ENCODE assay signal across 18 cellular contexts in genomic region chr22:17954860-17955587, GRCh38.
DNase-seq lines count a peak whose midpoint lies in the region; ATAC-seq and TF ChIP-seq lines count a peak whose summit lies in the region.
"Had no signal": no experiment of that assay in that cellular context is flagged by ENCODE, and none has a peak within 500 bp of the region (broad histone marks: within the 10 kb centered on the region; RNA-seq: fewer than 3 reads in every experiment).

No MANE protein-coding gene starts in this region.

- no peak overlapping the region for H4K8ac ChIP-seq in H9 (replicated peaks; ENCODE audit: insufficient read length, low read depth, low read length)

- no peak overlapping the region for H4K91ac ChIP-seq in H9 (ENCODE audit: insufficient read length, low read depth, low read length)

- no peak overlapping the region for H2BK120ac ChIP-seq in H9 (ENCODE audit: low read depth, low read length, poor library complexity, severe bottlenecking)

- no peak overlapping the region for H2AFZ ChIP-seq in H9 (ENCODE audit: low read length)

- no peaks in the 10 kb centered on the region for H3K9me3 Mint-ChIP-seq in H9
- no peaks in the 10 kb centered on the region for H3K9me3 Mint-ChIP-seq in WTC11
- H3K9me3 Mint-ChIP-seq: activated CD4-positive, alpha-beta T cell treated with anti-CD3 and anti-CD28 coated beads, Interleukin-2, amount 10 ng/mL, durations not matched to agents 7 days and 5 days had no signal

- POLR2A ChIA-PET in WTC11 (lab: Charles Lee) = no interaction called here

- no CpG with 5 or more reads among the region's 8 CpGs for WGBS in H9 (ENCODE audit: extremely low coverage, insufficient read length, low lambda C conversion rate)
- 74% methylated on average over 8 of the region's 8 CpGs for WGBS in liver
- 86 to 89% methylated on average over 8 of the region's 8 CpGs for WGBS in aorta, 2 donors

- H3K27ac Mint-ChIP-seq in H9 = no peak overlapping the region
- H3K27ac Mint-ChIP-seq in WTC11 = 0 out of 2 replicates have a peak overlapping the region, but pooled peaks have one; percentile 8
- H3K27ac Mint-ChIP-seq: activated CD4-positive, alpha-beta T cell treated with anti-CD3 and anti-CD28 coated beads, Interleukin-2, amount 10 ng/mL, durations not matched to agents 7 days and 5 days had no signal

- no peak for DNase-seq in H9
- DNase-seq in WTC11 (ENCODE audit: low spot score) = no peak
- peak; percentile 36 for DNase-seq in sciatic nerve (ENCODE audit: low spot score)
- no peak for DNase-seq in SW 1271 (lab: John Stamatoyannopoulos, UW)
- DNase-seq in iPS-NIHi7 (ENCODE audit: extremely low spot score) = no peak
- DNase-seq in aorta = no peak
- DNase-seq: activated CD4-positive, alpha-beta T cell treated with anti-CD3 and anti-CD28 coated beads, Interleukin-2, amount 10 ng/mL, durations not matched to agents 7 days and 5 days; activated CD8-positive, alpha-beta memory T cell treated with anti-CD3 and anti-CD28 coated beads, Interleukin-2, amount 50 U/mL, for 4 hours; AML-193; gastrocnemius medialis; midbrain; NCI-H1436 treated with DMSO at 0.1 percent for 48 hours; NCI-H226; stimulated activated CD4-positive, alpha-beta T cell treated with anti-CD3 and anti-CD28 coated beads, Interleukin-15, amount 100 ng/mL, for 24 hours had no signal

- H4K5ac ChIP-seq in H9 (ENCODE audit: insufficient read length, low read depth, low read length) = no peak overlapping the region

- no peak overlapping the region for H3K4me2 ChIP-seq in H9 (ENCODE audit: insufficient read depth, insufficient read length, low read length)

- H4K20me1 ChIP-seq in H9 (ENCODE audit: control insufficient read depth, insufficient read depth, insufficient read length) = no peaks in the 10 kb centered on the region

- H3K9me3 ChIP-seq in H9 (ENCODE audit: control insufficient read depth, low read depth, low read length) (no peaks in the 10 kb centered on the region), liver (ENCODE audit: control insufficient read depth in 4 of 4, low read length in 3 of 4) (no peaks in the 10 kb centered on the region), aorta (ENCODE audit: control insufficient read depth, low read length) (no peaks in the 10 kb centered on the region)
- H3K9me3 ChIP-seq: gastrocnemius medialis, neutrophil, thoracic aorta had no signal

- H3K4me1 Mint-ChIP-seq in H9 (peaks cover 17 to 38% of the 10 kb centered on the region in 2 experiments), WTC11 (peaks cover 10% of the 10 kb centered on the region)
- H3K4me1 Mint-ChIP-seq: activated CD4-positive, alpha-beta T cell treated with anti-CD3 and anti-CD28 coated beads, Interleukin-2, amount 10 ng/mL, durations not matched to agents 7 days and 5 days had no signal

- H3K4me3 Mint-ChIP-seq in H9 = no peak overlapping the region
- no peak overlapping the region for H3K4me3 Mint-ChIP-seq in WTC11
- H3K4me3 Mint-ChIP-seq: activated CD4-positive, alpha-beta T cell treated with anti-CD3 and anti-CD28 coated beads, Interleukin-2, amount 10 ng/mL, durations not matched to agents 7 days and 5 days had no signal

- H3K23ac ChIP-seq in H9 (ENCODE audit: insufficient read length, low read depth, low read length) = no peak overlapping the region

- intact Hi-C loops in sciatic nerve (cut with DNase I) = no loop called here
- intact Hi-C loops in aorta (cut with DNase I) = no loop called here

- no peak overlapping the region for H3K18ac ChIP-seq in H9 (ENCODE audit: insufficient read length, low read depth, low read length)

- ATAC-seq in WTC11 (no peak; the same call in 1 of the 2 replicates), sciatic nerve (no peak), aorta (ENCODE audit: low FRiP score) (no peak)
- ATAC-seq: gastrocnemius medialis had no signal

- no peak overlapping the region for H2BK15ac ChIP-seq in H9 (ENCODE audit: low read depth, low read length)

- H3K9ac ChIP-seq in H9 (ENCODE audit: extremely low read depth, insufficient read length, low read length) = no peak overlapping the region
- no peak overlapping the region for H3K9ac ChIP-seq in liver (ENCODE audit: low read depth in 1 of 2, low read length in 2 of 2)

- 0 out of 2 replicates have a peak, but pooled peaks cover 3% of the 10 kb centered on the region for H3K4me1 ChIP-seq in H9 (ENCODE audit: insufficient read depth, low read length)
- H3K4me1 ChIP-seq in liver (ENCODE audit: control insufficient read depth in 4 of 4, insufficient read depth in 4 of 4, low read length in 3 of 4) = peaks cover 18 to 46% (median 31%) of the 10 kb centered on the region in 4 donors
- H3K4me1 ChIP-seq in aorta (ENCODE audit: control insufficient read depth in 1 of 2, insufficient read depth in 2 of 2, low read length in 2 of 2) = no peaks in the 10 kb centered on the region

- no peak overlapping the region for H2AK5ac ChIP-seq in H9 (ENCODE audit: insufficient read length, low read length)

- H3K79me1 ChIP-seq in H9 (ENCODE audit: insufficient read depth, low read depth, low read length, poor library complexity, severe bottlenecking) = peaks cover 6% of the 10 kb centered on the region

- H2BK20ac ChIP-seq in H9 (ENCODE audit: low read depth, low read length, poor library complexity, severe bottlenecking) = no peak overlapping the region

- H3K36me3 ChIP-seq in liver (ENCODE audit: control insufficient read depth in 4 of 4, insufficient read depth in 3 of 4, low read depth in 1 of 4, low read length in 3 of 4) (no peaks in the 10 kb centered on the region), aorta (ENCODE audit: control insufficient read depth in 1 of 2, insufficient read depth in 2 of 2, low read length in 1 of 2) (no peaks in the 10 kb centered on the region)
- H3K36me3 ChIP-seq: cardiac muscle cell, gastrocnemius medialis, neutrophil, thoracic aorta had no signal

- H3K14ac ChIP-seq in H9 (ENCODE audit: insufficient read depth, low read length) = peak overlapping the region; percentile 2; the same call in 1 of the 2 replicates

- peaks cover 6% of the 10 kb centered on the region; the same call in 1 of the 2 replicates for H3K79me2 ChIP-seq in H9 (ENCODE audit: insufficient read depth, low read length)

- H3K4me3 ChIP-seq in liver (ENCODE audit: low read depth in 1 of 3, low read length in 3 of 3) (no peak overlapping the region), aorta (ENCODE audit: low read length in 2 of 2) (no peak overlapping the region)
- H3K4me3 ChIP-seq: cardiac muscle cell, gastrocnemius medialis, thoracic aorta had no signal

- TF ChIP-seq CTCF in H9 (conservative IDR thresholded peaks at IDR 0.05) (no peak), WTC11 (IDR thresholded peaks at IDR 0.05) (no peak), liver (IDR thresholded peaks at IDR 0.05; ENCODE audit: low read depth, low read length, missing input control) (no peak)

- H3K27ac ChIP-seq in H9 (ENCODE audit: insufficient read length, low read depth, low read length) (no peak overlapping the region), liver (ENCODE audit: low read depth in 1 of 2, low read length in 2 of 2) (peak overlapping the region; percentile 9 to 75), aorta (ENCODE audit: low read depth in 1 of 2, low read length in 2 of 2) (no peak overlapping the region)
- H3K27ac ChIP-seq: cardiac muscle cell, neutrophil, thoracic aorta had no signal

- H3K56ac ChIP-seq in H9 (ENCODE audit: insufficient read length, low read depth, low read length) = no peak overlapping the region

- no peak overlapping the region for H3T11ph ChIP-seq in H9 (ENCODE audit: low read length)

- H3K27me3 ChIP-seq in H9 (ENCODE audit: insufficient read depth, low read length) (no peaks in the 10 kb centered on the region), liver (ENCODE audit: control insufficient read depth in 4 of 4, insufficient read depth in 4 of 4, low read length in 3 of 4) (no peaks in the 10 kb centered on the region), aorta (ENCODE audit: control insufficient read depth in 1 of 2, insufficient read depth in 2 of 2, low read length in 1 of 2) (no peaks in the 10 kb centered on the region)
- H3K27me3 ChIP-seq: cardiac muscle cell, gastrocnemius medialis, neutrophil had no signal

- H3K23me2 ChIP-seq in H9 (ENCODE audit: insufficient read length, low read depth, low read length, poor library complexity, severe bottlenecking) = no peaks in the 10 kb centered on the region

- TF ChIP-seq RAD21 in liver (IDR thresholded peaks at IDR 0.05) = no peak

- H3K4ac ChIP-seq in H9 (ENCODE audit: low read depth, low read length) = no peak overlapping the region

- H2BK5ac ChIP-seq in H9 (ENCODE audit: insufficient read length, low read length) = no peak overlapping the region

- H3K27me3 Mint-ChIP-seq in H9 (ENCODE audit: low read depth) (no peaks in the 10 kb centered on the region), WTC11 (ENCODE audit: low read depth) (no peaks in the 10 kb centered on the region)
- H3K27me3 Mint-ChIP-seq: activated CD4-positive, alpha-beta T cell treated with anti-CD3 and anti-CD28 coated beads, Interleukin-2, amount 10 ng/mL, durations not matched to agents 7 days and 5 days had no signal

- no peak overlapping the region for H2BK12ac ChIP-seq in H9 (ENCODE audit: insufficient read length, low read depth, low read length)

- CTCF ChIA-PET in WTC11 (lab: Charles Lee) = interaction anchor here (1.5 kb wide), 1 partner anchor 125 kb away, joined by 3 read pairs; no protein-coding TSS in a partner anchor

- H3K36me3 Mint-ChIP-seq in H9 (ENCODE audit: insufficient read depth in 1 of 3, low read depth in 3 of 3) = peaks cover 0 to under 1% (median 0%) of the 10 kb centered on the region in 3 experiments; a peak in 2 of 7 replicates
- H3K36me3 Mint-ChIP-seq in WTC11 = no peaks in the 10 kb centered on the region; the same call in 1 of the 2 replicates

TF ChIP-seq in WTC11, 78 proteins besides CTCF, POLR2A, EP300 and RAD21 (continues in another document):
- TF ChIP-seq USF2 (CRISPR knock-in tag; IDR thresholded peaks at IDR 0.05) = no peak

TF ChIP-seq in liver, 16 proteins besides CTCF, POLR2A, EP300 and RAD21 (continues in another document):
- no peak for TF ChIP-seq ZBTB33 (IDR thresholded peaks at IDR 0.05)
- TF ChIP-seq FOXA2 (IDR thresholded peaks at IDR 0.05) = no peak
- no peak for TF ChIP-seq JUND (IDR thresholded peaks at IDR 0.05)
- no peak for TF ChIP-seq YY1 (IDR thresholded peaks at IDR 0.05)
- no peak for TF ChIP-seq TAF1 (conservative IDR thresholded peaks at IDR 0.05)

Comparison
In these comparisons a context has a peak if more than half of its experiments do, and no peak if none do; other contexts are left out.
1. H3K27ac ChIP-seq: peak in liver (2 of 2); none in H9 (single experiment) and aorta (0 of 2).